ENCODE assay signal across 1 cellular context in the genomic region with DNA sequence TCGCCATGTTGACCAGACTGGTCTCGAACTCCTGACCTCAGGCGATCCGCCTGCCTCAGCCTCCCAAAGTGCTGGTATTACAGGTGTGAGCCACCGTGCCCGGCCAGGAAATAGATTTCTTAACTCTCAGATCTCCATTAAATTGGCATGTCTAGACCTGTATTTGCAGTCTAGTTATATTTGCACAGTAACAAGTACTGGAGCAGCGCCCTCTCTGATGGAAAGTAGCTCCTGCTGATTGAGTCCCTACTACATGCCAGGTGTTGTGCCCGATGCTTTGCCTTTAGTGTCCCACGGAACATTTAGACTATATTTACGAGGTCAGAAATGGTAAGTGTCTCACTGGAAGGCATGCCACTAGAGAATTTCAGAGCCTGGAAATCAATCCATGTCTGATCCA.
TF ChIP-seq lines count a peak whose summit lies in the region.

No MANE protein-coding gene starts in this region.

TF ChIP-seq in K562, 482 proteins besides CTCF, POLR2A, EP300 and RAD21:
- TF ChIP-seq MTA2 (IDR thresholded peaks at IDR 0.05; ENCODE audit: low read depth) (no peak), TFE3 (CRISPR knock-in tag; IDR thresholded peaks at IDR 0.05) (no peak), ZNF79 (CRISPR knock-in tag; IDR thresholded peaks at IDR 0.05; ENCODE audit: low read depth) (no peak), BRD9 (IDR thresholded peaks at IDR 0.05; ENCODE audit: low read depth, partially characterized antibody) (no peak), AFF4 (CRISPR knock-in tag; IDR thresholded peaks at IDR 0.05) (no peak), TAL1 (IDR thresholded peaks at IDR 0.05) (no peak), RBM34 (IDR thresholded peaks at IDR 0.05; ENCODE audit: borderline replicate concordance, insufficient read depth, low read length) (no peak), ESRRB (CRISPR knock-in tag; IDR thresholded peaks at IDR 0.05; ENCODE audit: borderline replicate concordance) (no peak), ZKSCAN1 (IDR thresholded peaks at IDR 0.05; ENCODE audit: low read depth, low read length) (no peak), SIX5 (IDR thresholded peaks at IDR 0.05; ENCODE audit: borderline replicate concordance in 1 of 2, insufficient read depth in 1 of 2, low read depth in 1 of 2, low read length in 2 of 2) (no peak), ZNF778 (CRISPR knock-in tag; IDR thresholded peaks at IDR 0.05) (no peak), PML (IDR thresholded peaks at IDR 0.05; ENCODE audit: low read length) (no peak), PTRF (tag; IDR thresholded peaks at IDR 0.05) (no peak), MEF2D (tag; conservative IDR thresholded peaks at IDR 0.05; ENCODE audit: low read depth) (no peak), ZNF57 (CRISPR knock-in tag; IDR thresholded peaks at IDR 0.05) (no peak), SRSF1 (IDR thresholded peaks at IDR 0.05; ENCODE audit: low read depth, low read length) (no peak), MAFG (tag; conservative IDR thresholded peaks at IDR 0.05) (no peak)
- TF ChIP-seq, protein P1, sequence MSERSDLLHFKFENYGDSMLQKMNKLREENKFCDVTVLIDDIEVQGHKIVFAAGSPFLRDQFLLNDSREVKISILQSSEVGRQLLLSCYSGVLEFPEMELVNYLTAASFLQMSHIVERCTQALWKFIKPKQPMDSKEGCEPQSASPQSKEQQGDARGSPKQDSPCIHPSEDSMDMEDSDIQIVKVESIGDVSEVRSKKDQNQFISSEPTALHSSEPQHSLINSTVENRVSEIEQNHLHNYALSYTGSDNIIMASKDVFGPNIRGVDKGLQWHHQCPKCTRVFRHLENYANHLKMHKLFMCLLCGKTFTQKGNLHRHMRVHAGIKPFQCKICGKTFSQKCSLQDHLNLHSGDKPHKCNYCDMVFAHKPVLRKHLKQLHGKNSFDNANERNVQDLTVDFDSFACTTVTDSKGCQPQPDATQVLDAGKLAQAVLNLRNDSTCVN (CRISPR knock-in tag; IDR thresholded peaks at IDR 0.05): no peak
